ENCODE assay signal across 1 cellular context in the genomic region with DNA sequence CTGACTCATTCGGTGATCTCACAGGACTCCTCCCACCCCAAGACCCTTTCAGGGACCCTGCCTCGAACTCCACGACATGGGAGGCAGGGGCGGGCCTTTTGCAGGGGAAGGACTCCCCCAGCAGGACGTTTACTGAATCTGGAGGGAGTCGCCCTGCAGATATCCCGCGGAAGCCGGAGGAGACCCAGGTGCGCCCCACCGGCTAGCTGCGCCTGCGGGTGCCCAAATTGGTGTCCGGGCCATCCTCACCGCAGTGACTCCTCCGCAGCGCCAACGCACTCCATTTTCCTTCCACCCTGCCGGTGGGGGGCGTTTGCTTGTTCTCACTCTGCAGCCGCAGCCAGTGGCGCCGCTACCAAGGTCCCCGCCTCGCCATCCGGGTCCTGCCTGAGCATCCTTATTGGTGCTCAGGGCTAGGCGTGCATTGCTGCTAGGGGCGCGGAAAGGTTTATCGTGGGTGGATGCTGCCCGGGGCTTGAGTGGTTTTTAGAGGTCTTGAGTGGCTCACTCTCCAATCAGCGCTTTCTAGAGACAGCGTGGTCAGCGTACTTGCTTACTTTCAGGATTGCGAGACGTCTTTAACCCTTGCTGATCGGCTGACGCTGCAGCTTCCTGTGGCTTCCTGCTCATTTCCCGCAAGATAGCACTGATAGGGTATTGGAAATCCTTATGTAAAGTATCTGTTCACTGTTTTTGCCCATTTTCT.
A peak's percentile ranks its signal among the peaks of the same experiment; 100 is the strongest.
TF ChIP-seq lines count a peak whose summit lies in the region.

No MANE protein-coding gene starts in this region.

TF ChIP-seq in SK-N-SH, 30 proteins besides CTCF, POLR2A, EP300 and RAD21 (continued from another document):
- TF ChIP-seq, protein P1, sequence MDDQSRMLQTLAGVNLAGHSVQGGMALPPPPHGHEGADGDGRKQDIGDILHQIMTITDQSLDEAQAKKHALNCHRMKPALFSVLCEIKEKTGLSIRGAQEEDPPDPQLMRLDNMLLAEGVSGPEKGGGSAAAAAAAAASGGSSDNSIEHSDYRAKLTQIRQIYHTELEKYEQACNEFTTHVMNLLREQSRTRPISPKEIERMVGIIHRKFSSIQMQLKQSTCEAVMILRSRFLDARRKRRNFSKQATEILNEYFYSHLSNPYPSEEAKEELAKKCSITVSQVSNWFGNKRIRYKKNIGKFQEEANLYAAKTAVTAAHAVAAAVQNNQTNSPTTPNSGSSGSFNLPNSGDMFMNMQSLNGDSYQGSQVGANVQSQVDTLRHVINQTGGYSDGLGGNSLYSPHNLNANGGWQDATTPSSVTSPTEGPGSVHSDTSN (IDR thresholded peaks at IDR 0.05), result peak; percentile 70
- no peak for TF ChIP-seq TEAD4 (IDR thresholded peaks at IDR 0.05; ENCODE audit: borderline replicate concordance, insufficient read depth)
- TF ChIP-seq, protein P2, sequence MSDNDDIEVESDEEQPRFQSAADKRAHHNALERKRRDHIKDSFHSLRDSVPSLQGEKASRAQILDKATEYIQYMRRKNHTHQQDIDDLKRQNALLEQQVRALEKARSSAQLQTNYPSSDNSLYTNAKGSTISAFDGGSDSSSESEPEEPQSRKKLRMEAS (IDR thresholded peaks at IDR 0.05; ENCODE audit: low read depth), result peak; percentile 67
- peak; percentile 94 for TF ChIP-seq RFX5 (IDR thresholded peaks at IDR 0.05; ENCODE audit: low read length)
- peak; percentile 39 for TF ChIP-seq NRF1 (IDR thresholded peaks at IDR 0.05; ENCODE audit: low read depth, low read length)
- TF ChIP-seq GATA2 (CRISPR knock-in tag; IDR thresholded peaks at IDR 0.05), result peak; percentile 58
TF ChIP-seq in SK-N-SH: peak in this region for 10.
